Comparison of ENCODE assay signal across 10 cellular contexts in the genomic region with DNA sequence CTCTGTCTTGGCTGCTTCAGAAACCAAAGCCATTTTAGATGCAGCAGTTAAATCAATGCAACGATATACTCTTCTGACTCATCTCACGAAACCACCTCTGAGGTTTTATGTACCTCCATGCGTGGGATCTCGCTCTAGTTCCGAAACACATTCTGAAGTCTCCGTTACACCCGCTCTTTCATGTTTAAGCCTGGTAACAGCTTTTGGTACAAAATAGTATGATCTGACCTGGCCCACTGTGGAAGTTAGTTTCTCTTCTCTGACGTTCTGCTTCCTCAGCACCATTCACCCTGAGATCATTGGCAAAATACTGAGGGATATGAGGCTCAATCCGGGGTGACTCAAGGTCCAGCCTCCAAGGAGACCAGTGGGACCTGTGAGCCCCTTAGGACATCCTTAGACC.
DNase-seq lines count a peak whose midpoint lies in the region; ATAC-seq lines count a peak whose summit lies in the region.
"Had no signal": no experiment of that assay in that cellular context is flagged by ENCODE, and none has a peak within 500 bp of the region (broad histone marks: within the 10 kb centered on the region; RNA-seq: fewer than 3 reads in every experiment).

No MANE protein-coding gene starts in this region.

- ATAC-seq in HG02798 (IDR thresholded peaks at IDR 0.05; ENCODE audit: poor library complexity, unreplicated experiment) (peak; percentile 80), HG02938 (IDR thresholded peaks at IDR 0.05; ENCODE audit: unreplicated experiment) (no peak)

- DNase-seq in activated CD4-positive, CD25-positive, alpha-beta regulatory T cell treated with anti-CD3 and anti-CD28 coated beads, Interleukin-2, amount 50 U/mL, for 16 hours (ENCODE audit: low read depth, low spot score) = peak; percentile 32
- no peak for DNase-seq in activated CD4-positive, CD25-positive, alpha-beta regulatory T cell (lab: John Stamatoyannopoulos, UW)
- peak; percentile 16 for DNase-seq in activated T-cell treated with anti-CD3 and anti-CD28 coated beads for 48 hours (ENCODE audit: low read depth)
- DNase-seq in stimulated activated CD8-positive, alpha-beta memory T cell treated with anti-CD3 and anti-CD28 coated beads, Interleukin-12 subunit alpha, Interleukin-12 subunit beta, amount 100 ng/mL, for 24 hours (ENCODE audit: extremely low read depth) = peak; percentile 5
- no peak for DNase-seq in NCI-H146 treated with DMSO at 0.1 percent for 48 hours (lab: John Stamatoyannopoulos, UW; ENCODE audit: unreplicated experiment)
- no peak for DNase-seq in NCI-H2196 (lab: John Stamatoyannopoulos, UW; ENCODE audit: unreplicated experiment)
- DNase-seq: KG1, NCI-H748 treated with DMSO at 0.1 percent for 48 hours had no signal

Comparison
In these comparisons a context has a peak if more than half of its experiments do, and no peak if none do; other contexts are left out.
1. DNase-seq: peak in activated CD4-positive, CD25-positive, alpha-beta regulatory T cell treated with anti-CD3 and anti-CD28 coated beads, Interleukin-2, amount 50 U/mL, for 16 hours (single experiment), activated T-cell treated with anti-CD3 and anti-CD28 coated beads for 48 hours (single experiment) and stimulated activated CD8-positive, alpha-beta memory T cell treated with anti-CD3 and anti-CD28 coated beads, Interleukin-12 subunit alpha, Interleukin-12 subunit beta, amount 100 ng/mL, for 24 hours (single experiment); none in activated CD4-positive, CD25-positive, alpha-beta regulatory T cell (0 of 4), NCI-H146 treated with DMSO at 0.1 percent for 48 hours (single experiment) and NCI-H2196 (single experiment).